16 cellular contexts compared by ENCODE assay signal in the genomic region with DNA sequence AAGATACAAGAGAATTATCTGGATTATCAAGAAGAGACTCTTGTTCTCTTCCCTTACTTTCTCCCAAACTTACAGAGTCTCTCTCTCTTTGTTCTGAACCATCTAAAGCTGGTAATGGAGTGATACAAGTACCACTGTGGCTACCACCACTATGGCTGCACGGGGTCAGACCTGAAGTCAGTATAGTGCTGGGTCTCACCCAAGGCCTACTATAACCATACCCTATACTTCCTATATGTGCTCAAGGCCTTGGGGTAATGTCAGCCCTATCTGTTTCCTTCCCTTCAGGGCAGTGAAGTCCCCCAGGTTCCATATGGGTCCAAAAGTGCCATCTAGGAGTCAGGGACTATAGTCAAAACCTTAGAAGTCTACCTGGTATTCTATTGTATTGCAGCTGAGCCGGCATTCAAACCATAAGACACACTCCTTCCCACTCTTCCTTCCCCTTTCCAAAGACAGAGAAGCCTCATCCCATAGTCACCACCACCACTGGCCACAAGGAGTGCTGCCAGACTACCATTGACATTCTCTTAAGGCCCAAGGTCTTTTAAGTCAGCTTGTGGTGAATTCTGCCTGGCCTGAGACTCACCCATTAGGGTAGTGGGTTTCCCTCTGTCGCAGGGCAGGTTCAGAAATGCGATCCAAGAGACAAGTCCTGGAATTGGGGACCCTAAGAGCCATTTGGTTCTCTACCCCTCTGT.
"Had no signal": no experiment of that assay in that cellular context is flagged by ENCODE, and none has a peak within 500 bp of the region (broad histone marks: within the 10 kb centered on the region; RNA-seq: fewer than 3 reads in every experiment).

No MANE protein-coding gene starts in this region.

- H3K4me1 Mint-ChIP-seq: activated CD4-positive, alpha-beta T cell treated with anti-CD3 and anti-CD28 coated beads, Interleukin-2, amount 10 ng/mL, durations not matched to agents 7 days and 5 days; naive B cell; stimulated activated naive B cell treated with anti-CD40 and anti-IgM and Interleukin-4, amounts not matched to agents 10 μg/mL and 1 μg/mL and 100 μg/mL, for 72 hours had no signal

- ATAC-seq: gastrocnemius medialis; heart left ventricle; left colon; lower lobe of right lung; stimulated activated naive B cell treated with anti-CD40 and anti-IgM and Interleukin-4, amounts not matched to agents 10 μg/mL and 1 μg/mL and 100 μg/mL, for 72 hours had no signal

- H3K4me3 ChIP-seq: gastrocnemius medialis, heart left ventricle, lower lobe of right lung, tibial artery had no signal

- H3K9me3 ChIP-seq: gastrocnemius medialis, lower lobe of right lung, neutrophil had no signal

- H3K36me3 ChIP-seq: gastrocnemius medialis, heart left ventricle, lower lobe of right lung, neutrophil, tibial artery had no signal

- H3K36me3 Mint-ChIP-seq: naive B cell; stimulated activated naive B cell treated with anti-CD40 and anti-IgM and Interleukin-4, amounts not matched to agents 10 μg/mL and 1 μg/mL and 100 μg/mL, for 72 hours had no signal

- H3K27me3 ChIP-seq: gastrocnemius medialis, heart left ventricle, neutrophil, tibial artery had no signal

- H3K4me1 ChIP-seq: gastrocnemius medialis, heart left ventricle, lower lobe of right lung, tibial artery had no signal

- DNase-seq: activated CD4-positive, alpha-beta T cell treated with anti-CD3 and anti-CD28 coated beads, Interleukin-2, amount 10 ng/mL, durations not matched to agents 7 days and 5 days; anterior cingulate cortex; cortex of kidney; effector memory CD4-positive, alpha-beta T cell; gastrocnemius medialis; heart left ventricle; left colon; lower lobe of right lung; naive B cell; retina; stimulated activated CD4-positive, alpha-beta T cell treated with anti-CD3 and anti-CD28 coated beads, Interleukin-15, amount 100 ng/mL, for 24 hours; stimulated activated CD4-positive, alpha-beta T cell treated with anti-CD3 and anti-CD28 coated beads, Interleukin-4, amount 100 ng/mL, for 1 hour; stimulated activated naive B cell treated with anti-CD40 and anti-IgM and Interleukin-4, amounts not matched to agents 10 μg/mL and 1 μg/mL and 100 μg/mL, for 72 hours; tibial artery had no signal

- H3K9me3 Mint-ChIP-seq: activated CD4-positive, alpha-beta T cell treated with anti-CD3 and anti-CD28 coated beads, Interleukin-2, amount 10 ng/mL, durations not matched to agents 7 days and 5 days; activated T-helper 1 cell treated with anti-CD3 and anti-CD28 coated beads, Interleukin-12 subunit alpha, Interleukin-12 subunit beta, Interleukin-2, Interleukin-4 antibody, amounts not matched to agents 30 ng/mL and 10 ng/mL and 1 ng/mL, durations not matched to agents 14 hours and 24 hours and 36 hours had no signal

- H3K27ac Mint-ChIP-seq: activated CD4-positive, alpha-beta T cell treated with anti-CD3 and anti-CD28 coated beads, Interleukin-2, amount 10 ng/mL, durations not matched to agents 7 days and 5 days; activated T-helper 1 cell treated with anti-CD3 and anti-CD28 coated beads, Interleukin-12 subunit alpha, Interleukin-12 subunit beta, Interleukin-2, Interleukin-4 antibody, amounts not matched to agents 30 ng/mL and 10 ng/mL and 1 ng/mL, durations not matched to agents 14 hours and 24 hours and 36 hours; naive B cell; stimulated activated naive B cell treated with anti-CD40 and anti-IgM and Interleukin-4, amounts not matched to agents 10 μg/mL and 1 μg/mL and 100 μg/mL, for 72 hours had no signal

- H3K27ac ChIP-seq: gastrocnemius medialis, heart left ventricle, lower lobe of right lung, neutrophil, tibial artery had no signal

- H3K27me3 Mint-ChIP-seq: activated CD4-positive, alpha-beta T cell treated with anti-CD3 and anti-CD28 coated beads, Interleukin-2, amount 10 ng/mL, durations not matched to agents 7 days and 5 days; stimulated activated naive B cell treated with anti-CD40 and anti-IgM and Interleukin-4, amounts not matched to agents 10 μg/mL and 1 μg/mL and 100 μg/mL, for 72 hours had no signal

- H3K4me3 Mint-ChIP-seq: activated CD4-positive, alpha-beta T cell treated with anti-CD3 and anti-CD28 coated beads, Interleukin-2, amount 10 ng/mL, durations not matched to agents 7 days and 5 days; activated T-helper 1 cell treated with anti-CD3 and anti-CD28 coated beads, Interleukin-12 subunit alpha, Interleukin-12 subunit beta, Interleukin-2, Interleukin-4 antibody, amounts not matched to agents 30 ng/mL and 10 ng/mL and 1 ng/mL, durations not matched to agents 14 hours and 24 hours and 36 hours; naive B cell; stimulated activated naive B cell treated with anti-CD40 and anti-IgM and Interleukin-4, amounts not matched to agents 10 μg/mL and 1 μg/mL and 100 μg/mL, for 72 hours had no signal
